8 cellular contexts compared by ENCODE assay signal in the genomic region with DNA sequence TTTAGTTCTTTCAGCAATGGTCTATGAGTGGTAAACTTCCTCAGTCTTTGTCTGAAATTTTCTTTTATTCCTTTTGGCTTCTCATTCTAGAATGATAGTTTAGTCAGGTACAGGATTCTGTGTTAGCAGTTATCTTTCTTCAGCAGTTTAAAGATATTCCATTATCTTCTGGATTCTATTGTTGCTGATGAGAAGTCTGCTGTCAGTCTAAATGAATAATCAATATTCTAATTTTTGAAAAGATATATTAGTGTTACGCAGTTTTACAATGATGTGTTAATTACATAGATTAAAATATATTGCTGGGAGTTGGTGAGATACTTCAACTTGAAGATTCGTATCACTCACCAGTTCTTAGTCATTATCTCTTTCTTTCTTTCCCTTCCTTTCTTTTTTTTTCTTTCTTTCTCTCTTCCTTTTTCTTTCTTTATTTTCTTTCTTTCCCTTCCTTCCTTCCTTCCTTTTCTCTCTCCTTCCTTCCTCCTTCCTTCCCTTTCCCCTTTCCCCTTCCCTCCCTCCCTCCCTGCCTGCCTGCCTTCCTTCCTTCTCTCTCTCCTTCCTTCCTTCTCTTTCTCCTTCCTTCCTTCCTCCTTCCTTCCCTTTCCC. TPM values are rescaled to one million over a fixed set of nuclear protein-coding genes. Genes with fewer than 3 reads are reported as not detected.
"Had no signal": no experiment of that assay in that cellular context is flagged by ENCODE, and none has a peak within 500 bp of the region (broad histone marks: within the 10 kb centered on the region; RNA-seq: fewer than 3 reads in every experiment).

No MANE protein-coding gene starts in this region.

- DNase-seq: H9, HCEC 1CT, KG1 had no signal

- H3K27ac ChIP-seq: HL-60 had no signal

- H3K4me3 ChIP-seq: GM23338 had no signal

- H3K4me2 ChIP-seq: GM23338 had no signal

- H2AFZ ChIP-seq: GM23338 had no signal

- H3K4me1 Mint-ChIP-seq: GM23338, IgD-negative memory B cell had no signal

- H3K4me3 Mint-ChIP-seq: GM23338, H9, IgD-negative memory B cell had no signal

- ATAC-seq: GM23338 had no signal

- FAIRE-seq: H1 had no signal

- H3K27ac Mint-ChIP-seq: GM23338, H9 had no signal

RNA-seq across cellular contexts. Expression of gene CACNA1C, which starts 17.8 kb away (rescaled TPM):
- total RNA-seq: HT1080 had no signal
